ENCODE assay signal across 1 cellular context in genomic region chr22:38012604-38013072, GRCh38.
TF ChIP-seq lines count a peak whose summit lies in the region.

No MANE protein-coding gene starts in this region.

TF ChIP-seq in HepG2, 621 proteins besides CTCF, POLR2A, EP300 and RAD21 (continued from another document and continues in another):
- TF ChIP-seq, protein P1, sequence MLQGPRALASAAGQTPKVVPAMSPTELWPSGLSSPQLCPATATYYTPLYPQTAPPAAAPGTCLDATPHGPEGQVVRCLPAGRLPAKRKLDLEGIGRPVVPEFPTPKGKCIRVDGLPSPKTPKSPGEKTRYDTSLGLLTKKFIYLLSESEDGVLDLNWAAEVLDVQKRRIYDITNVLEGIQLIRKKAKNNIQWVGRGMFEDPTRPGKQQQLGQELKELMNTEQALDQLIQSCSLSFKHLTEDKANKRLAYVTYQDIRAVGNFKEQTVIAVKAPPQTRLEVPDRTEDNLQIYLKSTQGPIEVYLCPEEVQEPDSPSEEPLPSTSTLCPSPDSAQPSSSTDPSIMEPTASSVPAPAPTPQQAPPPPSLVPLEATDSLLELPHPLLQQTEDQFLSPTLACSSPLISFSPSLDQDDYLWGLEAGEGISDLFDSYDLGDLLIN (CRISPR knock-in tag; IDR thresholded peaks at IDR 0.05; ENCODE audit: borderline replicate concordance), result no peak
- TF ChIP-seq ZNF605 (CRISPR knock-in tag; IDR thresholded peaks at IDR 0.05) (no peak), CREB1 (IDR thresholded peaks at IDR 0.05) (peak; percentile 69), CREB1 (CRISPR knock-in tag; IDR thresholded peaks at IDR 0.05) (peak; percentile 36; the same call in 1 of the 2 replicates), CC2D1A (CRISPR knock-in tag; IDR thresholded peaks at IDR 0.05) (no peak), ZNF891 (CRISPR knock-in tag; IDR thresholded peaks at IDR 0.05) (no peak), GMEB1 (CRISPR knock-in tag; IDR thresholded peaks at IDR 0.05; ENCODE audit: borderline replicate concordance) (no peak), PRDM15 (CRISPR knock-in tag; IDR thresholded peaks at IDR 0.05) (no peak), MBNL3 (CRISPR knock-in tag; conservative IDR thresholded peaks at IDR 0.05) (no peak), MIXL1 (CRISPR knock-in tag; IDR thresholded peaks at IDR 0.05) (no peak), ATF7 (IDR thresholded peaks at IDR 0.05) (peak; percentile 29; the same call in 1 of the 2 replicates), ATF7 (CRISPR knock-in tag; IDR thresholded peaks at IDR 0.05) (no peak), ZNF775 (CRISPR knock-in tag; IDR thresholded peaks at IDR 0.05; ENCODE audit: borderline replicate concordance) (peak; percentile 93), ZNF737 (CRISPR knock-in tag; IDR thresholded peaks at IDR 0.05; ENCODE audit: borderline replicate concordance) (no peak), FOXA3 (CRISPR knock-in tag; IDR thresholded peaks at IDR 0.05) (peak; percentile 72), MEIS2 (CRISPR knock-in tag; IDR thresholded peaks at IDR 0.05) (no peak), TCF7 (IDR thresholded peaks at IDR 0.05; ENCODE audit: low read depth) (no peak), ZNF644 (CRISPR knock-in tag; IDR thresholded peaks at IDR 0.05; ENCODE audit: low read depth) (no peak), IRF9 (CRISPR knock-in tag; IDR thresholded peaks at IDR 0.05; ENCODE audit: borderline replicate concordance) (no peak), HDAC6 (IDR thresholded peaks at IDR 0.05; ENCODE audit: low read depth, low read length) (no peak), ZNF83 (CRISPR knock-in tag; IDR thresholded peaks at IDR 0.05; ENCODE audit: borderline replicate concordance) (no peak), ZNF431 (CRISPR knock-in tag; IDR thresholded peaks at IDR 0.05; ENCODE audit: borderline replicate concordance, low read depth) (no peak), ZNF567 (CRISPR knock-in tag; IDR thresholded peaks at IDR 0.05; ENCODE audit: borderline replicate concordance) (no peak), ZNF331 (CRISPR knock-in tag; IDR thresholded peaks at IDR 0.05) (no peak), SRSF1 (optimal IDR thresholded peaks at IDR 0.05; ENCODE audit: low read depth, low read length) (no peak), NR2F6 (IDR thresholded peaks at IDR 0.05) (peak; percentile 50; the same call in 1 of the 2 replicates), NR2F6 (CRISPR knock-in tag; IDR thresholded peaks at IDR 0.05) (peak; percentile 81), TBL1XR1 (IDR thresholded peaks at IDR 0.05; ENCODE audit: borderline replicate concordance, low read length, partially characterized antibody) (peak; percentile 29), ZNF225 (CRISPR knock-in tag; IDR thresholded peaks at IDR 0.05) (no peak), MIER3 (CRISPR knock-in tag; IDR thresholded peaks at IDR 0.05; ENCODE audit: borderline replicate concordance) (no peak; the same call in 1 of the 2 replicates), HMGXB4 (CRISPR knock-in tag; IDR thresholded peaks at IDR 0.05; ENCODE audit: borderline replicate concordance in 1 of 2, low read depth in 1 of 2) (no peak), ZNF205 (CRISPR knock-in tag; IDR thresholded peaks at IDR 0.05) (0 out of 2 replicates have a peak, but pooled peaks have one; percentile 36), CENPBD1 (CRISPR knock-in tag; IDR thresholded peaks at IDR 0.05; ENCODE audit: borderline replicate concordance, low read depth) (no peak), PLRG1 (conservative IDR thresholded peaks at IDR 0.05) (no peak), TRIM24 (CRISPR knock-in tag; IDR thresholded peaks at IDR 0.05) (no peak), ZNF12 (CRISPR knock-in tag; IDR thresholded peaks at IDR 0.05) (no peak), SCMH1 (CRISPR knock-in tag; IDR thresholded peaks at IDR 0.05; ENCODE audit: borderline replicate concordance) (no peak)
- TF ChIP-seq, protein P2, sequence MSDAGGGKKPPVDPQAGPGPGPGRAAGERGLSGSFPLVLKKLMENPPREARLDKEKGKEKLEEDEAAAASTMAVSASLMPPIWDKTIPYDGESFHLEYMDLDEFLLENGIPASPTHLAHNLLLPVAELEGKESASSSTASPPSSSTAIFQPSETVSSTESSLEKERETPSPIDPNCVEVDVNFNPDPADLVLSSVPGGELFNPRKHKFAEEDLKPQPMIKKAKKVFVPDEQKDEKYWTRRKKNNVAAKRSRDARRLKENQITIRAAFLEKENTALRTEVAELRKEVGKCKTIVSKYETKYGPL (CRISPR knock-in tag; IDR thresholded peaks at IDR 0.05), result no peak
- TF ChIP-seq, protein P3, sequence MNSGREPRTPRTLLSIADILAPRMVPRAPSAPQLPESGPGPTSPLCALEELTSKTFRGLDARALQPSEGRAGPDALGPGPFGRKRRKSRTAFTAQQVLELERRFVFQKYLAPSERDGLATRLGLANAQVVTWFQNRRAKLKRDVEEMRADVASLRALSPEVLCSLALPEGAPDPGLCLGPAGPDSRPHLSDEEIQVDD (CRISPR knock-in tag; IDR thresholded peaks at IDR 0.05; ENCODE audit: borderline replicate concordance), result no peak
- TF ChIP-seq, protein P4, sequence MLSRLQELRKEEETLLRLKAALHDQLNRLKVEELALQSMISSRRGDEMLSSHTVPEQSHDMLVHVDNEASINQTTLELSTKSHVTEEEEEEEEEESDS (CRISPR knock-in tag; IDR thresholded peaks at IDR 0.05; ENCODE audit: borderline replicate concordance), result no peak
- TF ChIP-seq, protein P5, sequence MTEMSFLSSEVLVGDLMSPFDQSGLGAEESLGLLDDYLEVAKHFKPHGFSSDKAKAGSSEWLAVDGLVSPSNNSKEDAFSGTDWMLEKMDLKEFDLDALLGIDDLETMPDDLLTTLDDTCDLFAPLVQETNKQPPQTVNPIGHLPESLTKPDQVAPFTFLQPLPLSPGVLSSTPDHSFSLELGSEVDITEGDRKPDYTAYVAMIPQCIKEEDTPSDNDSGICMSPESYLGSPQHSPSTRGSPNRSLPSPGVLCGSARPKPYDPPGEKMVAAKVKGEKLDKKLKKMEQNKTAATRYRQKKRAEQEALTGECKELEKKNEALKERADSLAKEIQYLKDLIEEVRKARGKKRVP (CRISPR knock-in tag; IDR thresholded peaks at IDR 0.05), result no peak
- TF ChIP-seq, protein P6, sequence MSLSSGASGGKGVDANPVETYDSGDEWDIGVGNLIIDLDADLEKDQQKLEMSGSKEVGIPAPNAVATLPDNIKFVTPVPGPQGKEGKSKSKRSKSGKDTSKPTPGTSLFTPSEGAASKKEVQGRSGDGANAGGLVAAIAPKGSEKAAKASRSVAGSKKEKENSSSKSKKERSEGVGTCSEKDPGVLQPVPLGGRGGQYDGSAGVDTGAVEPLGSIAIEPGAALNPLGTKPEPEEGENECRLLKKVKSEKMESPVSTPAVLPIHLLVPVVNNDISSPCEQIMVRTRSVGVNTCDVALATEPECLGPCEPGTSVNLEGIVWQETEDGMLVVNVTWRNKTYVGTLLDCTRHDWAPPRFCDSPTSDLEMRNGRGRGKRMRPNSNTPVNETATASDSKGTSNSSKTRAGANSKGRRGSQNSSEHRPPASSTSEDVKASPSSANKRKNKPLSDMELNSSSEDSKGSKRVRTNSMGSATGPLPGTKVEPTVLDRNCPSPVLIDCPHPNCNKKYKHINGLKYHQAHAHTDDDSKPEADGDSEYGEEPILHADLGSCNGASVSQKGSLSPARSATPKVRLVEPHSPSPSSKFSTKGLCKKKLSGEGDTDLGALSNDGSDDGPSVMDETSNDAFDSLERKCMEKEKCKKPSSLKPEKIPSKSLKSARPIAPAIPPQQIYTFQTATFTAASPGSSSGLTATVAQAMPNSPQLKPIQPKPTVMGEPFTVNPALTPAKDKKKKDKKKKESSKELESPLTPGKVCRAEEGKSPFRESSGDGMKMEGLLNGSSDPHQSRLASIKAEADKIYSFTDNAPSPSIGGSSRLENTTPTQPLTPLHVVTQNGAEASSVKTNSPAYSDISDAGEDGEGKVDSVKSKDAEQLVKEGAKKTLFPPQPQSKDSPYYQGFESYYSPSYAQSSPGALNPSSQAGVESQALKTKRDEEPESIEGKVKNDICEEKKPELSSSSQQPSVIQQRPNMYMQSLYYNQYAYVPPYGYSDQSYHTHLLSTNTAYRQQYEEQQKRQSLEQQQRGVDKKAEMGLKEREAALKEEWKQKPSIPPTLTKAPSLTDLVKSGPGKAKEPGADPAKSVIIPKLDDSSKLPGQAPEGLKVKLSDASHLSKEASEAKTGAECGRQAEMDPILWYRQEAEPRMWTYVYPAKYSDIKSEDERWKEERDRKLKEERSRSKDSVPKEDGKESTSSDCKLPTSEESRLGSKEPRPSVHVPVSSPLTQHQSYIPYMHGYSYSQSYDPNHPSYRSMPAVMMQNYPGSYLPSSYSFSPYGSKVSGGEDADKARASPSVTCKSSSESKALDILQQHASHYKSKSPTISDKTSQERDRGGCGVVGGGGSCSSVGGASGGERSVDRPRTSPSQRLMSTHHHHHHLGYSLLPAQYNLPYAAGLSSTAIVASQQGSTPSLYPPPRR (CRISPR knock-in tag; IDR thresholded peaks at IDR 0.05; ENCODE audit: borderline replicate concordance), result peak; percentile 60; the same call in 1 of the 2 replicates
- TF ChIP-seq, protein P7, sequence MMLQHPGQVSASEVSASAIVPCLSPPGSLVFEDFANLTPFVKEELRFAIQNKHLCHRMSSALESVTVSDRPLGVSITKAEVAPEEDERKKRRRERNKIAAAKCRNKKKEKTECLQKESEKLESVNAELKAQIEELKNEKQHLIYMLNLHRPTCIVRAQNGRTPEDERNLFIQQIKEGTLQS (CRISPR knock-in tag; IDR thresholded peaks at IDR 0.05), result no peak
- TF ChIP-seq, protein P8, sequence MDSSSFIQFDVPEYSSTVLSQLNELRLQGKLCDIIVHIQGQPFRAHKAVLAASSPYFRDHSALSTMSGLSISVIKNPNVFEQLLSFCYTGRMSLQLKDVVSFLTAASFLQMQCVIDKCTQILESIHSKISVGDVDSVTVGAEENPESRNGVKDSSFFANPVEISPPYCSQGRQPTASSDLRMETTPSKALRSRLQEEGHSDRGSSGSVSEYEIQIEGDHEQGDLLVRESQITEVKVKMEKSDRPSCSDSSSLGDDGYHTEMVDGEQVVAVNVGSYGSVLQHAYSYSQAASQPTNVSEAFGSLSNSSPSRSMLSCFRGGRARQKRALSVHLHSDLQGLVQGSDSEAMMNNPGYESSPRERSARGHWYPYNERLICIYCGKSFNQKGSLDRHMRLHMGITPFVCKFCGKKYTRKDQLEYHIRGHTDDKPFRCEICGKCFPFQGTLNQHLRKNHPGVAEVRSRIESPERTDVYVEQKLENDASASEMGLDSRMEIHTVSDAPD (CRISPR knock-in tag; IDR thresholded peaks at IDR 0.05), result no peak
